In the genomic region with DNA sequence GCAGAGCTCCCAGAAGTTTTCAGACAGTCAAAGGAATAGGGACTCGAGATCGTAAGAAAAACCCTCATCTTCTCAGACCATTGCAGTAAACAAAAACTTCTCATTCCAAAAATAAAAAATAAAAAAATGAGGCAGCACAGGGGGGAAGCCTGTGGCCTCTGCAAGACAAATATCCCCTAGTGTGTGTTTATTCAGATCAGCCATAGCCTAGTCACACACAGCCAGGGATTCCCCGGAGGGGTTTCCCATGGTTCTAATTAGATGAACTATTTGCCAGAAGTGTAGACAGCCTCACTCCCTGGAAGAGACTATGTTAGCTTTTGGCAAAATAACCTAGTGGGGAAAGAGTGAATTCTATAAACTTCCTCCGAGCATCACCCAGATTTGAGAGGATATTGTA, we compare ENCODE assay signal across 13 cellular contexts.
DNase-seq lines count a peak whose midpoint lies in the region; ATAC-seq, FAIRE-seq and TF ChIP-seq lines count a peak whose summit lies in the region.
"Had no signal": no experiment of that assay in that cellular context is flagged by ENCODE, and none has a peak within 500 bp of the region (broad histone marks: within the 10 kb centered on the region; RNA-seq: fewer than 3 reads in every experiment).

No MANE protein-coding gene starts in this region.

- H3K9me3 ChIP-seq in tibial artery: no peaks in the 10 kb centered on the region

- H3K27ac ChIP-seq in foreskin keratinocyte: no peak overlapping the region
- no peak overlapping the region for H3K27ac ChIP-seq in tibial artery

- H3K4me3 ChIP-seq in tibial artery: no peak overlapping the region

- peaks cover 5% of the 10 kb centered on the region for H3K4me1 ChIP-seq in foreskin keratinocyte
- peaks cover 0 to 23% (median 6%) of the 10 kb centered on the region in 4 donors for H3K4me1 ChIP-seq in tibial artery

- no peaks in the 10 kb centered on the region for H3K27me3 ChIP-seq in foreskin keratinocyte
- no peaks in the 10 kb centered on the region for H3K27me3 ChIP-seq in tibial artery

- FAIRE-seq in GM12891 (lab: Jason Lieb, UNC): no peak

- no peaks in the 10 kb centered on the region for H3K36me3 ChIP-seq in tibial artery

- TF ChIP-seq CTCF in foreskin keratinocyte (conservative IDR thresholded peaks at IDR 0.05): no peak
- TF ChIP-seq CTCF in tibial artery (IDR thresholded peaks at IDR 0.05): no peak

- intact Hi-C loops in tibial artery (cut with DNase I; ENCODE audit: low total_unique reads): no loop called here

- DNase-seq in activated T-cell treated with anti-CD3 and anti-CD28 coated beads for 48 hours (ENCODE audit: low read depth): peak; percentile 19
- DNase-seq in activated T-cell treated with anti-CD3 and anti-CD28 coated beads, Interleukin-2, amount 50 U/mL, for 1 hour: no peak
- DNase-seq in foreskin keratinocyte: no peak
- DNase-seq in GM12891 (ENCODE audit: insufficient read length, low spot score): no peak
- no peak for DNase-seq in tibial artery
- DNase-seq: effector memory CD4-positive, alpha-beta T cell; EL; hippocampal formation; NCI-H187 treated with DMSO at 0.1 percent for 48 hours had no signal

- ATAC-seq in GM21447 (IDR thresholded peaks at IDR 0.05; ENCODE audit: unreplicated experiment): peak; percentile 36
- ATAC-seq in HG03280 (IDR thresholded peaks at IDR 0.05; ENCODE audit: unreplicated experiment): peak; percentile 44
- ATAC-seq in foreskin keratinocyte: peak; percentile 24
- no peak for ATAC-seq in HG03521 (IDR thresholded peaks at IDR 0.05; ENCODE audit: unreplicated experiment)
- ATAC-seq: Panc1 had no signal

- no peak for TF ChIP-seq POLR2A in GM12891 (IDR thresholded peaks at IDR 0.05; ENCODE audit: low read depth, low read length)

TF ChIP-seq in GM12891, 5 proteins besides CTCF, POLR2A, EP300 and RAD21:
- no peak for TF ChIP-seq POLR2AphosphoS5 (IDR thresholded peaks at IDR 0.05; ENCODE audit: low read depth, low read length)
- TF ChIP-seq SPI1 (IDR thresholded peaks at IDR 0.05; ENCODE audit: low read depth, low read length): no peak
- no peak for TF ChIP-seq TAF1 (IDR thresholded peaks at IDR 0.05; ENCODE audit: low read depth, low read length)
- no peak for TF ChIP-seq POU2F2 (IDR thresholded peaks at IDR 0.05; ENCODE audit: low read depth, low read length)
- TF ChIP-seq PAX5 (IDR thresholded peaks at IDR 0.05; ENCODE audit: insufficient read depth, low read length, severe bottlenecking): no peak
TF ChIP-seq in GM12891: peak in this region for 0.
